Comparison of ENCODE assay signal across 22 cellular contexts in genomic region chr16:47413041-47413440, GRCh38. TPM values are rescaled to one million over a fixed set of nuclear protein-coding genes. Genes with fewer than 3 reads are reported as not detected.
A peak's percentile ranks its signal among the peaks of the same experiment; 100 is the strongest.
DNase-seq lines count a peak whose midpoint lies in the region; ATAC-seq, FAIRE-seq and TF ChIP-seq lines count a peak whose summit lies in the region.
"Had no signal": no experiment of that assay in that cellular context is flagged by ENCODE, and none has a peak within 500 bp of the region (broad histone marks: within the 10 kb centered on the region; RNA-seq: fewer than 3 reads in every experiment).

No MANE protein-coding gene starts in this region.

- no peak for ATAC-seq in upper lobe of right lung
- ATAC-seq: A549 had no signal

- H3K27me3 Mint-ChIP-seq in astrocyte (ENCODE audit: low read depth, unreplicated experiment): no peaks in the 10 kb centered on the region
- H3K27me3 Mint-ChIP-seq: CD4-positive, alpha-beta memory T cell had no signal

- H3K4me1 Mint-ChIP-seq in astrocyte (ENCODE audit: low read depth, unreplicated experiment): peaks cover 2% of the 10 kb centered on the region

- no peaks in the 10 kb centered on the region for H3K9me3 Mint-ChIP-seq in astrocyte (ENCODE audit: unreplicated experiment)

- FAIRE-seq in astrocyte (lab: Jason Lieb, UNC): no peak
- FAIRE-seq: A549, GM19239 had no signal

- H3K4me3 ChIP-seq in astrocyte (ENCODE audit: insufficient read depth, low read depth, low read length): no peak overlapping the region
- H3K4me3 ChIP-seq in choroid plexus epithelial cell (ENCODE audit: low read depth, low read length): no peak overlapping the region
- no peak overlapping the region for H3K4me3 ChIP-seq in upper lobe of right lung
- H3K4me3 ChIP-seq in esophagus muscularis mucosa: no peak overlapping the region
- H3K4me3 ChIP-seq: A549, PC-9 had no signal

- H3K4me1 ChIP-seq in astrocyte (ENCODE audit: insufficient read depth, low read length) (no peaks in the 10 kb centered on the region), upper lobe of right lung (no peaks in the 10 kb centered on the region), esophagus muscularis mucosa (peaks cover 0 to 7% (median 0%) of the 10 kb centered on the region in 4 donors)
- H3K4me1 ChIP-seq: A549 had no signal

- H3K9me3 ChIP-seq in astrocyte (ENCODE audit: insufficient read depth, low read depth, low read length) (no peaks in the 10 kb centered on the region), upper lobe of right lung (no peaks in the 10 kb centered on the region), esophagus muscularis mucosa (no peaks in the 10 kb centered on the region)
- H3K9me3 ChIP-seq: A549 had no signal

- peaks cover 8% of the 10 kb centered on the region for H3K36me3 Mint-ChIP-seq in astrocyte (ENCODE audit: low read depth, unreplicated experiment)

- peaks cover 3% of the 10 kb centered on the region for H4K20me1 ChIP-seq in astrocyte (ENCODE audit: insufficient read depth, low read length)

- no peak overlapping the region for H3K27ac Mint-ChIP-seq in astrocyte (ENCODE audit: unreplicated experiment)
- H3K27ac Mint-ChIP-seq: CD4-positive, alpha-beta memory T cell had no signal

- 59% methylated on average over 1 of the region's 1 CpG for WGBS in esophagus muscularis mucosa

- no peak overlapping the region for H2AFZ ChIP-seq in astrocyte (ENCODE audit: low read depth, low read length)
- H2AFZ ChIP-seq: PC-9 had no signal

- TF ChIP-seq POLR2A in esophagus muscularis mucosa (IDR thresholded peaks at IDR 0.05; ENCODE audit: low read depth): no peak

- DNase-seq in DMS79 treated with DMSO at 0.1 percent for 48 hours (lab: John Stamatoyannopoulos, UW): peak; percentile 6
- peak; percentile 16 for DNase-seq in astrocyte (ENCODE audit: low read depth)
- peak; percentile 36 for DNase-seq in choroid plexus epithelial cell (ENCODE audit: low read depth)
- peak; percentile 49 for DNase-seq in smooth muscle cell of the brain vasculature (ENCODE audit: low read depth, low spot score)
- no peak for DNase-seq in upper lobe of right lung
- no peak for DNase-seq in esophagus muscularis mucosa (ENCODE audit: extremely low spot score)
- no peak for DNase-seq in DMS 273 treated with DMSO at 0.1 percent for 48 hours (lab: John Stamatoyannopoulos, UW)
- DNase-seq: C1 segment of cervical spinal cord; CD4-positive, alpha-beta memory T cell; COR-L47; DND-41; NCI-H1092 treated with DMSO at 0.1 percent for 48 hours; NCI-H1436; NCI-H187; NCI-H446 treated with DMSO at 0.1 percent for 48 hours; NCI-H526 treated with DMSO at 0.1 percent for 48 hours; PC-9; SHP77 had no signal

- intact Hi-C loops in upper lobe of right lung (cut with DNase I) (no loop called here), esophagus muscularis mucosa (cut with DNase I) (no loop called here)

- no peak overlapping the region for H3K4me3 Mint-ChIP-seq in astrocyte (ENCODE audit: unreplicated experiment)

- no peak overlapping the region for H3K27ac ChIP-seq in astrocyte (ENCODE audit: low read depth, low read length)
- no peak overlapping the region for H3K27ac ChIP-seq in upper lobe of right lung
- no peak overlapping the region for H3K27ac ChIP-seq in esophagus muscularis mucosa (replicated peaks in 1 of 4)
- H3K27ac ChIP-seq: A549, HL-60, PC-9, RWPE1 had no signal

- TF ChIP-seq EP300 in esophagus muscularis mucosa (IDR thresholded peaks at IDR 0.05): no peak

- H3K4me2 ChIP-seq in astrocyte (ENCODE audit: low read length): no peak overlapping the region
- H3K4me2 ChIP-seq: A549, PC-9 had no signal

- TF ChIP-seq CTCF in astrocyte (IDR thresholded peaks at IDR 0.05; ENCODE audit: insufficient read depth, low read depth, low read length) (no peak), choroid plexus epithelial cell (conservative IDR thresholded peaks at IDR 0.05; ENCODE audit: low read depth, low read length) (no peak), upper lobe of right lung (IDR thresholded peaks at IDR 0.05) (no peak), esophagus muscularis mucosa (IDR thresholded peaks at IDR 0.05) (no peak)

- H3K36me3 ChIP-seq in astrocyte (ENCODE audit: insufficient read depth, low read length) (no peaks in the 10 kb centered on the region), upper lobe of right lung (peaks cover 8% of the 10 kb centered on the region), esophagus muscularis mucosa (no peaks in the 10 kb centered on the region)

- H3K9ac ChIP-seq in astrocyte (ENCODE audit: low read length): no peak overlapping the region

- H3K27me3 ChIP-seq in astrocyte (ENCODE audit: insufficient read depth, low read length): no peaks in the 10 kb centered on the region
- no peaks in the 10 kb centered on the region for H3K27me3 ChIP-seq in upper lobe of right lung
- no peaks in the 10 kb centered on the region for H3K27me3 ChIP-seq in esophagus muscularis mucosa

- H3K79me2 ChIP-seq in astrocyte (ENCODE audit: insufficient read depth, low read length): no peaks in the 10 kb centered on the region

RNA-seq across cellular contexts. Expression of gene ITFG1, which starts 47.8 kb away (rescaled TPM):
- total RNA-seq in astrocyte (52.7 and 58.9 TPM in 2 replicates), upper lobe of right lung (58.2 TPM), esophagus muscularis mucosa (10 to 100 TPM; 32.2 to 44.4 (median 41.7) TPM)

RNA-seq across cellular contexts. Expression of gene PHKB, which starts 48.1 kb away (rescaled TPM):
- total RNA-seq in astrocyte (39.8 and 49.6 TPM in 2 replicates), upper lobe of right lung (91.8 TPM), esophagus muscularis mucosa (10 to 100 TPM; 39.4 to 60.6 (median 46.5) TPM)

Comparison
In these comparisons a context has a peak if more than half of its experiments do, and no peak if none do; other contexts are left out.
1. DNase-seq: peak in DMS79 treated with DMSO at 0.1 percent for 48 hours (single experiment), astrocyte (single experiment), choroid plexus epithelial cell (single experiment) and smooth muscle cell of the brain vasculature (single experiment); none in upper lobe of right lung (single experiment), esophagus muscularis mucosa (single experiment) and DMS 273 treated with DMSO at 0.1 percent for 48 hours (single experiment).